In genomic region chr1:17239420-17239819, GRCh38 we compare ENCODE assay signal across 9 cellular contexts. TPM values are rescaled to one million over a fixed set of nuclear protein-coding genes. Genes with fewer than 3 reads are reported as not detected.
A peak's percentile ranks its signal among the peaks of the same experiment; 100 is the strongest.
DNase-seq lines count a peak whose midpoint lies in the region; ATAC-seq and TF ChIP-seq lines count a peak whose summit lies in the region.
"Had no signal": no experiment of that assay in that cellular context is flagged by ENCODE, and none has a peak within 500 bp of the region (broad histone marks: within the 10 kb centered on the region; RNA-seq: fewer than 3 reads in every experiment).

No MANE protein-coding gene starts in this region.

- no peak overlapping the region for H3K27ac Mint-ChIP-seq in activated CD4-positive, alpha-beta T cell treated with anti-CD3 and anti-CD28 coated beads for 36 hours
- H3K27ac Mint-ChIP-seq in effector memory CD8-positive, alpha-beta T cell, result no peak overlapping the region
- H3K27ac Mint-ChIP-seq: CD4-positive, CD25-positive, alpha-beta regulatory T cell had no signal

- peak; percentile 77 for ATAC-seq in activated CD4-positive, alpha-beta T cell treated with anti-CD3 and anti-CD28 coated beads for 36 hours
- ATAC-seq in HG03460 (IDR thresholded peaks at IDR 0.05; ENCODE audit: unreplicated experiment), result no peak
- no peak for ATAC-seq in effector memory CD8-positive, alpha-beta T cell (replicated peaks)

- intact Hi-C loops in activated CD4-positive, alpha-beta T cell treated with anti-CD3 and anti-CD28 coated beads for 36 hours (cut with DNase I, micrococcal nuclease), result loop anchor here (5.0 kb wide), 2 partner anchors 182 to 287 kb away; no protein-coding TSS in a partner anchor

- POLR2A ChIA-PET in activated CD4-positive, alpha-beta T cell treated with anti-CD3 and anti-CD28 coated beads for 36 hours (lab: Charles Lee), result no interaction called here

- DNase-seq in activated CD4-positive, alpha-beta T cell treated with anti-CD3 and anti-CD28 coated beads for 36 hours, result peak; percentile 53
- DNase-seq in activated CD4-positive, alpha-beta T cell treated with anti-CD3 and anti-CD28 coated beads, Interleukin-2, amount 50 U/mL, for 4 hours, result no peak
- DNase-seq in RPMI7951 (ENCODE audit: low read depth) (peak; percentile 92), epidermal melanocyte (ENCODE audit: insufficient read length, low spot score) (peak; percentile 83), non-pigmented ciliary epithelial cell (ENCODE audit: low read depth) (peak; percentile 80)
- no peak for DNase-seq in effector memory CD8-positive, alpha-beta T cell

- H3K4me1 Mint-ChIP-seq in activated CD4-positive, alpha-beta T cell treated with anti-CD3 and anti-CD28 coated beads for 36 hours, result no peaks in the 10 kb centered on the region
- H3K4me1 Mint-ChIP-seq in effector memory CD8-positive, alpha-beta T cell (ENCODE audit: low read depth in 2 of 2), result peaks cover 2 to 4% of the 10 kb centered on the region in 2 donors

- TF ChIP-seq RAD21 in Ishikawa (IDR thresholded peaks at IDR 0.05; ENCODE audit: low read depth), result no peak; the same call in 1 of the 2 replicates

- H3K27me3 Mint-ChIP-seq in activated CD4-positive, alpha-beta T cell treated with anti-CD3 and anti-CD28 coated beads for 36 hours, result peaks cover 2% of the 10 kb centered on the region
- peaks cover 8 to 40% of the 10 kb centered on the region in 2 donors for H3K27me3 Mint-ChIP-seq in effector memory CD8-positive, alpha-beta T cell
- H3K27me3 Mint-ChIP-seq: CD4-positive, CD25-positive, alpha-beta regulatory T cell had no signal

- no peaks in the 10 kb centered on the region for H3K36me3 Mint-ChIP-seq in activated CD4-positive, alpha-beta T cell treated with anti-CD3 and anti-CD28 coated beads for 36 hours (ENCODE audit: low read depth)
- H3K36me3 Mint-ChIP-seq in effector memory CD8-positive, alpha-beta T cell (ENCODE audit: insufficient read depth), result no peaks in the 10 kb centered on the region
- H3K36me3 Mint-ChIP-seq: CD4-positive, CD25-positive, alpha-beta regulatory T cell had no signal

- H3K4me3 Mint-ChIP-seq in activated CD4-positive, alpha-beta T cell treated with anti-CD3 and anti-CD28 coated beads for 36 hours, result no peak overlapping the region
- H3K4me3 Mint-ChIP-seq in effector memory CD8-positive, alpha-beta T cell, result no peak overlapping the region
- H3K4me3 Mint-ChIP-seq: CD4-positive, CD25-positive, alpha-beta regulatory T cell had no signal

- CTCF ChIA-PET in activated CD4-positive, alpha-beta T cell treated with anti-CD3 and anti-CD28 coated beads for 36 hours (lab: Charles Lee), result interaction anchor here (0.6 to 8.5 kb wide), 5 partner anchors 32 to 125 kb away, joined by 3 to 103 read pairs (median 3); no protein-coding TSS in a partner anchor

- no peaks in the 10 kb centered on the region for H3K9me3 Mint-ChIP-seq in activated CD4-positive, alpha-beta T cell treated with anti-CD3 and anti-CD28 coated beads for 36 hours (ENCODE audit: low read depth)
- H3K9me3 Mint-ChIP-seq in effector memory CD8-positive, alpha-beta T cell, result no peaks in the 10 kb centered on the region
- H3K9me3 Mint-ChIP-seq: CD4-positive, CD25-positive, alpha-beta regulatory T cell had no signal

- TF ChIP-seq EP300 in Ishikawa (IDR thresholded peaks at IDR 0.05; ENCODE audit: borderline replicate concordance), result no peak

TF ChIP-seq in Ishikawa, 13 proteins besides CTCF, POLR2A, EP300 and RAD21:
- no peak for TF ChIP-seq CEBPB (IDR thresholded peaks at IDR 0.05)
- no peak for TF ChIP-seq USF1 (IDR thresholded peaks at IDR 0.05)
- TF ChIP-seq YY1 (IDR thresholded peaks at IDR 0.05; ENCODE audit: low read depth), result peak; percentile 75
- 0 out of 2 replicates have a peak, but pooled peaks have one; percentile 40 for TF ChIP-seq ZBTB7A (IDR thresholded peaks at IDR 0.05; ENCODE audit: low read depth)
- no peak for TF ChIP-seq MAX (IDR thresholded peaks at IDR 0.05)
- no peak for TF ChIP-seq REST (IDR thresholded peaks at IDR 0.05; ENCODE audit: low read depth)
- no peak; the same call in 1 of the 2 replicates for TF ChIP-seq NFIC (IDR thresholded peaks at IDR 0.05)
- no peak for TF ChIP-seq EGR1 (IDR thresholded peaks at IDR 0.05)
- TF ChIP-seq TAF1 (IDR thresholded peaks at IDR 0.05; ENCODE audit: low read depth), result no peak
- no peak for TF ChIP-seq TEAD4 (IDR thresholded peaks at IDR 0.05)
- no peak for TF ChIP-seq CREB1 (IDR thresholded peaks at IDR 0.05; ENCODE audit: low read depth)
- no peak for TF ChIP-seq TCF12 (IDR thresholded peaks at IDR 0.05; ENCODE audit: low read depth)
- TF ChIP-seq FOXM1 (IDR thresholded peaks at IDR 0.05; ENCODE audit: borderline replicate concordance, low read depth), result 0 out of 2 replicates have a peak, but pooled peaks have one; percentile 16

RNA-seq across cellular contexts. Expression of gene PADI3, which starts 9.5 kb away (rescaled TPM):
- not detected for total RNA-seq in activated CD4-positive, alpha-beta T cell treated with anti-CD3 and anti-CD28 coated beads for 36 hours
- 44.9 and 48.8 TPM in 2 replicates for total RNA-seq in RPMI7951 (2014; rRNA removed; shearing (Covaris generic))
- total RNA-seq: CD4-positive, CD25-positive, alpha-beta regulatory T cell had no signal

RNA-seq across cellular contexts. Expression of gene PADI1, which starts 34.5 kb away (rescaled TPM):
- not detected for total RNA-seq in activated CD4-positive, alpha-beta T cell treated with anti-CD3 and anti-CD28 coated beads for 36 hours
- 1.9 and 2.4 TPM in 2 replicates for total RNA-seq in RPMI7951 (2014; rRNA removed; shearing (Covaris generic))
- total RNA-seq: CD4-positive, CD25-positive, alpha-beta regulatory T cell had no signal

Comparison
In these comparisons a context has a peak if more than half of its experiments do, and no peak if none do; other contexts are left out.
1. DNase-seq: peak in activated CD4-positive, alpha-beta T cell treated with anti-CD3 and anti-CD28 coated beads for 36 hours (single experiment), RPMI7951 (single experiment), epidermal melanocyte (single experiment) and non-pigmented ciliary epithelial cell (single experiment); none in activated CD4-positive, alpha-beta T cell treated with anti-CD3 and anti-CD28 coated beads, Interleukin-2, amount 50 U/mL, for 4 hours (0 of 2) and effector memory CD8-positive, alpha-beta T cell (0 of 3).
2. RNA of gene PADI3, which starts 9.5 kb away (total RNA-seq): 44.9 to 48.8 TPM in RPMI7951; not detected in activated CD4-positive, alpha-beta T cell treated with anti-CD3 and anti-CD28 coated beads for 36 hours; every median in the first group is over 10 times any median in the second.